ENCODE assay signal across 1 cellular context in genomic region chr2:16260041-16260440, GRCh38.
TF ChIP-seq lines count a peak whose summit lies in the region.

No MANE protein-coding gene starts in this region.

TF ChIP-seq in H1, 55 proteins besides CTCF, POLR2A, EP300 and RAD21:
- TF ChIP-seq CHD7 (IDR thresholded peaks at IDR 0.05; ENCODE audit: insufficient replicate concordance, low read length) (no peak), ZNF274 (IDR thresholded peaks at IDR 0.05; ENCODE audit: borderline replicate concordance, extremely low read depth, low read length) (no peak), TAF1 (IDR thresholded peaks at IDR 0.05; ENCODE audit: low read depth, low read length) (no peak), RXRA (IDR thresholded peaks at IDR 0.05; ENCODE audit: insufficient read depth, low read depth, low read length) (no peak), BACH1 (IDR thresholded peaks at IDR 0.05; ENCODE audit: low read length) (no peak), HDAC2 (IDR thresholded peaks at IDR 0.05; ENCODE audit: borderline replicate concordance in 1 of 2, low read depth in 2 of 2, low read length in 2 of 2) (no peak), KDM5A (IDR thresholded peaks at IDR 0.05; ENCODE audit: low read length) (no peak), SAP30 (IDR thresholded peaks at IDR 0.05; ENCODE audit: insufficient read depth, insufficient replicate concordance, low read length) (no peak), TAF7 (optimal IDR thresholded peaks at IDR 0.05; ENCODE audit: borderline replicate concordance, low read depth, low read length) (no peak), MAFK (IDR thresholded peaks at IDR 0.05; ENCODE audit: low read depth, low read length) (no peak), CBX5 (IDR thresholded peaks at IDR 0.05; ENCODE audit: low read depth, low read length) (no peak), SP2 (IDR thresholded peaks at IDR 0.05; ENCODE audit: low read length) (no peak), GABPA (IDR thresholded peaks at IDR 0.05; ENCODE audit: borderline replicate concordance, insufficient read depth, low read length) (no peak), CREB1 (IDR thresholded peaks at IDR 0.05) (no peak), NRF1 (IDR thresholded peaks at IDR 0.05; ENCODE audit: low read depth, low read length) (no peak), CHD2 (IDR thresholded peaks at IDR 0.05; ENCODE audit: low read length) (no peak), EGR1 (IDR thresholded peaks at IDR 0.05; ENCODE audit: borderline replicate concordance, low read depth, low read length) (no peak), BRCA1 (IDR thresholded peaks at IDR 0.05; ENCODE audit: low read depth, low read length) (no peak), PHF8 (conservative IDR thresholded peaks at IDR 0.05; ENCODE audit: low read depth, low read length) (no peak)
- TF ChIP-seq, protein P1, sequence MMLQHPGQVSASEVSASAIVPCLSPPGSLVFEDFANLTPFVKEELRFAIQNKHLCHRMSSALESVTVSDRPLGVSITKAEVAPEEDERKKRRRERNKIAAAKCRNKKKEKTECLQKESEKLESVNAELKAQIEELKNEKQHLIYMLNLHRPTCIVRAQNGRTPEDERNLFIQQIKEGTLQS (IDR thresholded peaks at IDR 0.05; ENCODE audit: insufficient read depth, low read depth, low read length), result no peak
